Comparison of ENCODE assay signal across 8 cellular contexts in genomic region chr11:3378426-3379423, GRCh38. TPM values are rescaled to one million over a fixed set of nuclear protein-coding genes. Genes with fewer than 3 reads are reported as not detected.
A peak's percentile ranks its signal among the peaks of the same experiment; 100 is the strongest.
DNase-seq lines count a peak whose midpoint lies in the region; ATAC-seq and TF ChIP-seq lines count a peak whose summit lies in the region.

TSS of gene ZNF195 (minus strand) at chr11:3379146. CDS start at chr11:3379040, 106 bp downstream.

- H3K4me1 ChIP-seq in right cardiac atrium (ENCODE audit: control insufficient read depth, insufficient read depth, low read length) (peaks cover 3% of the 10 kb centered on the region), vagina (peaks cover 40% of the 10 kb centered on the region)

- peak; percentile 97 for DNase-seq in NCI-H187 treated with DMSO at 0.1 percent for 48 hours (lab: John Stamatoyannopoulos, UW)
- DNase-seq in anterior cingulate cortex (lab: John Stamatoyannopoulos, UW): peak; percentile 77 to 99 (median 97)
- DNase-seq in right cardiac atrium: peak; percentile 98 to 100 (median 99)
- DNase-seq in putamen (ENCODE audit: low spot score): peak; percentile 97
- peak; percentile 97 to 99 for DNase-seq in vagina (ENCODE audit: extremely low spot score in 2 of 2)

- intact Hi-C loops in T-helper 2 cell treated with Interferon-gamma antibody and Interleukin-4, amounts not matched to agents 100 ng/mL and 5 ng/mL, for 36 hours (cut with micrococcal nuclease): loop anchor here (1.0 kb wide), 1 partner anchor 44 kb away; no protein-coding TSS in a partner anchor
- intact Hi-C loops in right cardiac atrium (cut with DNase I) (no loop called here), vagina (cut with DNase I) (no loop called here)

- WGBS in right cardiac atrium: under 1% methylated on average over 54 of the region's 54 CpGs

- TF ChIP-seq POLR2A in vagina (IDR thresholded peaks at IDR 0.05): no peak

- no peaks in the 10 kb centered on the region for H3K36me3 ChIP-seq in vagina

- no peaks in the 10 kb centered on the region for H3K9me3 ChIP-seq in right cardiac atrium (ENCODE audit: control insufficient read depth, low read length)
- no peaks in the 10 kb centered on the region for H3K9me3 ChIP-seq in vagina

- TF ChIP-seq CTCF in vagina (IDR thresholded peaks at IDR 0.05): no peak

- peak; percentile 93 for ATAC-seq in GM18499 (IDR thresholded peaks at IDR 0.05; ENCODE audit: insufficient read depth, unreplicated experiment)
- peak; percentile 98 for ATAC-seq in HG02943 (IDR thresholded peaks at IDR 0.05; ENCODE audit: low read depth, unreplicated experiment)
- ATAC-seq in right cardiac atrium: peak; percentile 100

- H3K4me3 ChIP-seq in right cardiac atrium (ENCODE audit: low read length) (peak within 1 kb of the TSS; percentile 78), vagina (peak within 1 kb of the TSS; percentile 70 to 71)

- no peaks in the 10 kb centered on the region for H3K27me3 ChIP-seq in right cardiac atrium (ENCODE audit: control insufficient read depth, insufficient read depth)
- no peaks in the 10 kb centered on the region for H3K27me3 ChIP-seq in vagina

- peak within 1 kb of the TSS; percentile 66 for H3K27ac ChIP-seq in right cardiac atrium (ENCODE audit: low read length)
- H3K27ac ChIP-seq in vagina: peak within 1 kb of the TSS; percentile 55

RNA-seq across cellular contexts. Expression of gene ZNF195, which starts in this region (rescaled TPM):
- 29.7 and 34.5 TPM in 2 replicates for total RNA-seq in T-helper 2 cell treated with Interferon-gamma antibody and Interleukin-4, amounts not matched to agents 100 ng/mL and 5 ng/mL, for 36 hours
- total RNA-seq in right cardiac atrium: 10 to 100 TPM; 10.5 to 13.9 (median 12.6) TPM
- 6.9 TPM for polyA plus RNA-seq in right cardiac atrium
- 13.0 TPM for total RNA-seq in vagina

Comparison
In these comparisons a context has a peak if more than half of its experiments do, and no peak if none do; other contexts are left out.
1. Peak in every context shown above with its lines: DNase-seq, ATAC-seq, H3K4me3 ChIP-seq and H3K27ac ChIP-seq.